In genomic region chr5:138466058-138466899, GRCh38 we compare ENCODE assay signal across 8 cellular contexts. TPM values are rescaled to one million over a fixed set of nuclear protein-coding genes. Genes with fewer than 3 reads are reported as not detected.
DNase-seq lines count a peak whose midpoint lies in the region; ATAC-seq and TF ChIP-seq lines count a peak whose summit lies in the region.

No MANE protein-coding gene starts in this region.

- CTCF ChIA-PET in CD8-positive, alpha-beta memory T cell (lab: Charles Lee): interaction anchor here (1.0 to 10.2 kb wide), 13 partner anchors 11 to 128 kb away, joined by 3 to 102 read pairs (median 14); partner anchors contain the start of genes ETF1, FAM53C and REEP2

- peaks cover 0 to 10% (median 8%) of the 10 kb centered on the region in 3 donors for H3K36me3 Mint-ChIP-seq in CD8-positive, alpha-beta memory T cell

- peaks cover 18 to 39% (median 29%) of the 10 kb centered on the region in 3 donors for H3K4me1 Mint-ChIP-seq in CD8-positive, alpha-beta memory T cell

- H3K27ac ChIP-seq in CD8-positive, alpha-beta memory T cell (ENCODE audit: low read depth, low read length): peak overlapping the region; percentile 27
- H3K27ac ChIP-seq in lower lobe of right lung (peak overlapping the region; percentile 99), thoracic aorta (peak overlapping the region; percentile 28 to 51)

- no peaks in the 10 kb centered on the region for H3K9me3 ChIP-seq in CD8-positive, alpha-beta memory T cell (ENCODE audit: low read length)
- H3K9me3 ChIP-seq in lower lobe of right lung (no peaks in the 10 kb centered on the region), thoracic aorta (no peaks in the 10 kb centered on the region)

- peak overlapping the region; percentile 87 to 96 (median 90) for H3K4me3 Mint-ChIP-seq in CD8-positive, alpha-beta memory T cell

- TF ChIP-seq CTCF in astrocyte of the spinal cord (IDR thresholded peaks at IDR 0.05; ENCODE audit: low read depth, low read length): no peak
- no peak for TF ChIP-seq CTCF in lower lobe of right lung (IDR thresholded peaks at IDR 0.05)
- no peak for TF ChIP-seq CTCF in thoracic aorta (IDR thresholded peaks at IDR 0.05)
- TF ChIP-seq CTCF in omental fat pad (IDR thresholded peaks at IDR 0.05): no peak

- peak overlapping the region in 4 of 8 donors; percentile 88 to 98 (median 92) for H3K27ac Mint-ChIP-seq in CD8-positive, alpha-beta memory T cell

- H3K27me3 ChIP-seq in CD8-positive, alpha-beta memory T cell (ENCODE audit: insufficient read depth, low read length, poor library complexity, severe bottlenecking): no peaks in the 10 kb centered on the region
- H3K27me3 ChIP-seq in lower lobe of right lung (ENCODE audit: low read depth) (no peaks in the 10 kb centered on the region), thoracic aorta (replicated peaks; ENCODE audit: insufficient read depth) (no peaks in the 10 kb centered on the region)

- in situ Hi-C loops in astrocyte of the spinal cord (cut with HindIII; ENCODE audit: low sequenced_read_pairs): no loop called here

- H3K4me1 ChIP-seq in CD8-positive, alpha-beta memory T cell (ENCODE audit: insufficient read depth, low read length): peaks cover 26% of the 10 kb centered on the region
- H3K4me1 ChIP-seq in lower lobe of right lung (peaks cover 38% of the 10 kb centered on the region), thoracic aorta (ENCODE audit: control insufficient read depth in 1 of 2, low read depth in 2 of 2) (peaks cover 12 to 41% of the 10 kb centered on the region in 2 donors)

- H3K27me3 Mint-ChIP-seq in CD8-positive, alpha-beta memory T cell: no peaks in the 10 kb centered on the region

- intact Hi-C loops in lower lobe of right lung (cut with DNase I): no loop called here

- peak overlapping the region; percentile 94 for H3K4me3 ChIP-seq in CD8-positive, alpha-beta memory T cell (ENCODE audit: low read length)
- peak overlapping the region; percentile 55 for H3K4me3 ChIP-seq in astrocyte of the spinal cord (ENCODE audit: low read depth, low read length)
- H3K4me3 ChIP-seq in lower lobe of right lung: peak overlapping the region; percentile 89
- H3K4me3 ChIP-seq in thoracic aorta: peak overlapping the region; percentile 84

- POLR2A ChIA-PET in CD8-positive, alpha-beta memory T cell (lab: Charles Lee): interaction anchor here (0.6 to 2.3 kb wide), 8 partner anchors 24 to 1282 kb away, joined by 3 to 19 read pairs (median 4); partner anchors contain the start of genes ETF1, KDM3B and REEP2

- no peaks in the 10 kb centered on the region for H3K9me3 Mint-ChIP-seq in CD8-positive, alpha-beta memory T cell

- peak in 2 of 5 donors; percentile 18 to 35 for DNase-seq in CD8-positive, alpha-beta memory T cell
- DNase-seq in NCI-H526 (lab: John Stamatoyannopoulos, UW) (peak; percentile 13 to 64), astrocyte of the spinal cord (ENCODE audit: low read depth, low spot score) (peak; percentile 22), lower lobe of right lung (peak; percentile 49), thoracic aorta (ENCODE audit: low spot score) (no peak), NCI-H69 (lab: John Stamatoyannopoulos, UW) (no peak), omental fat pad (ENCODE audit: low spot score) (no peak)

- H3K36me3 ChIP-seq in CD8-positive, alpha-beta memory T cell (ENCODE audit: insufficient read depth, low read length): no peaks in the 10 kb centered on the region
- peaks cover 7% of the 10 kb centered on the region for H3K36me3 ChIP-seq in lower lobe of right lung
- H3K36me3 ChIP-seq in thoracic aorta: peaks cover 8% of the 10 kb centered on the region

- ATAC-seq in lower lobe of right lung (no peak), thoracic aorta (ENCODE audit: insufficient number of reproducible peaks, low FRiP score, low read depth) (no peak), HG02870 (IDR thresholded peaks at IDR 0.05; ENCODE audit: unreplicated experiment) (no peak), omental fat pad (ENCODE audit: low FRiP score) (no peak)

RNA-seq across cellular contexts. Expression of gene EGR1, which starts 1.0 kb away (rescaled TPM):
- total RNA-seq in CD8-positive, alpha-beta memory T cell: 10 to 100 TPM; 11.8 to 12.2 TPM
- polyA plus RNA-seq in CD8-positive, alpha-beta memory T cell: 0.99 TPM
- total RNA-seq in lower lobe of right lung: 78.2 TPM
- 100 to 1,000 TPM in 1 of 2 donors, 10 to 100 TPM in 1; 98.3 to 340 TPM for total RNA-seq in thoracic aorta
- total RNA-seq in omental fat pad: 100 to 1,000 TPM in 3 of 4 donors, 10 to 100 TPM in 1; 95.1 to 280 (median 157) TPM

RNA-seq across cellular contexts. Expression of gene REEP2, which starts 27.4 kb away (rescaled TPM):
- total RNA-seq in CD8-positive, alpha-beta memory T cell: 1 to 10 TPM; 5.0 to 6.6 TPM
- polyA plus RNA-seq in CD8-positive, alpha-beta memory T cell: 0.24 TPM
- 0.80 TPM for total RNA-seq in lower lobe of right lung
- total RNA-seq in thoracic aorta: 10 to 100 TPM in 1 of 2 donors, 1 to 10 TPM in 1; 8.9 to 11.5 TPM
- total RNA-seq in omental fat pad: 1 to 10 TPM in 3 of 4 donors, under 1 TPM in 1; 0.84 to 7.0 (median 2.0) TPM

Comparison
In these comparisons a context has a peak if more than half of its experiments do, and no peak if none do; other contexts are left out.
1. DNase-seq: peak in NCI-H526 (2 of 2), astrocyte of the spinal cord (single experiment) and lower lobe of right lung (single experiment); none in thoracic aorta (single experiment), NCI-H69 (single experiment) and omental fat pad (single experiment).
2. H3K27ac ChIP-seq: peak in every context shown above with its lines; median percentile 99 in lower lobe of right lung; 40 in thoracic aorta; 27 in CD8-positive, alpha-beta memory T cell.
3. Peak in every context shown above with its lines, with median percentiles within 50 percentile points of each other: H3K4me3 ChIP-seq.